Comparison of ENCODE assay signal across 8 cellular contexts in the genomic region with DNA sequence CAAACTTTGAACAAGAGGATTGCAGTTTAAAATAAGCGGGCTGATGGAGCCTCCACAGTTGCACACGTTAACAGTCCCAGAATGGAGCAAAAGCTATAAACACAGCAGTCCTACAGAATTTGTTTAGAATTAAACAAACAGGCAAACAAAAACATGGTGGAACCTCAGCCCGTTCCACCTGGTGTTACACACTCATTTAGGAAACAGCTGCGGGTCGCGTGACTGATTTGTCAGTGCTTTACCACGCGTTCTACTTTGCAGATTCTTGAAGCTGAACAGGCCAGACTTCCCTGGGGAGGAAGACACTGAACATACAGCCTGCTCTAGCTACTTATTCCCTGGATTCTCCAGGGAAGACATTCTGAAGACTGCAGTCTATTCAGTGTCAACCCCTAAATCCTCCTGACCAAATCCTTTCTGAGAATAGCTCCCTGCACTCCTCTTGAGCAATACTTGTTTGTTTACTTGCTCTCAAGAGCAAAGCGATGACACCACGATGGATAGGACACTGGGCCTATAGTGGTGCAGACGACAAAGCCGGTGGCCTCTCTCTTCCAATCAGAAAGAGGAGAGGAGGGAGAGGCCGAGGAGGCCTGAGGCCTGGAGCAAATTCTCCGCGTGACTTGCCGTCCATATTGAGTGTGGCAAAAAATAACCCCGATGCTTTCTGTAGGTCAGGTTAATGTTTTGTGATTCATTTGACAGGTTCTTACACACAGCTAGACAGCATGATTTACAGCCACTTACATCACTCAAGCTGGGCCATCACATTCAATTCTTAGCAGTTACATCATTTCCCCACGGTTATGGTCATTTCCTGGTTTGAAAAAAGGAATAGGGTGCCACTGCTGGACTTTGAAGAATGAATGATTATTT. TPM values are rescaled to one million over a fixed set of nuclear protein-coding genes. Genes with fewer than 3 reads are reported as not detected.
A peak's percentile ranks its signal among the peaks of the same experiment; 100 is the strongest.
DNase-seq lines count a peak whose midpoint lies in the region; ATAC-seq and TF ChIP-seq lines count a peak whose summit lies in the region.

No MANE protein-coding gene starts in this region.

- no peaks in the 10 kb centered on the region for H3K9me3 ChIP-seq in smooth muscle cell (replicated peaks; ENCODE audit: low read depth)

- POLR2A ChIA-PET in WTC11 (lab: Charles Lee): interaction anchor here (0.6 kb wide), 1 partner anchor 465 kb away, joined by 3 read pairs; no protein-coding TSS in a partner anchor

- H3K36me3 ChIP-seq in smooth muscle cell (ENCODE audit: low read depth): no peaks in the 10 kb centered on the region

- TF ChIP-seq CTCF in WTC11 (IDR thresholded peaks at IDR 0.05) (no peak), smooth muscle cell (IDR thresholded peaks at IDR 0.05; ENCODE audit: borderline replicate concordance, insufficient read depth, poor library complexity, severe bottlenecking) (no peak)

- H3K9me3 Mint-ChIP-seq in WTC11 (no peaks in the 10 kb centered on the region), immature natural killer cell (peaks cover 0 to 2% (median 0%) of the 10 kb centered on the region in 6 donors)

- CTCF ChIA-PET in WTC11 (lab: Charles Lee): interaction anchor here (1.1 to 1.6 kb wide), 5 partner anchors 73 to 248 kb away, joined by 3 to 5 read pairs (median 4); no protein-coding TSS in a partner anchor

- no peaks in the 10 kb centered on the region for H3K27me3 Mint-ChIP-seq in WTC11 (ENCODE audit: low read depth)
- peaks cover 11 to 25% (median 23%) of the 10 kb centered on the region in 3 donors for H3K27me3 Mint-ChIP-seq in immature natural killer cell (ENCODE audit: low read depth in 3 of 3)

- DNase-seq in AG08396 (ENCODE audit: low spot score): peak; percentile 95
- DNase-seq in NCI-H226: peak; percentile 99
- peak; percentile 85 for DNase-seq in WTC11 (ENCODE audit: low spot score)
- DNase-seq in caudate nucleus (lab: John Stamatoyannopoulos, UW): peak; percentile 36 to 100 (median 89)
- DNase-seq in immature natural killer cell: peak; percentile 90 to 94 (median 91)
- DNase-seq in smooth muscle cell (lab: John Stamatoyannopoulos, UW; ENCODE audit: unreplicated experiment): peak; percentile 59

- peaks cover 30% of the 10 kb centered on the region for H3F3A ChIP-seq in smooth muscle cell (ENCODE audit: low read depth)

- peak overlapping the region; percentile 74 for H3K9ac ChIP-seq in smooth muscle cell (ENCODE audit: low read depth)

- 12% methylated on average over 18 of the region's 18 CpGs for WGBS in smooth muscle cell (ENCODE audit: low lambda C conversion rate)

- H3K27ac ChIP-seq in caudate nucleus (ENCODE audit: low read depth, low read length): peak overlapping the region; percentile 99
- H3K27ac ChIP-seq in smooth muscle cell (ENCODE audit: low read depth): peak overlapping the region; percentile 92

- H2AFZ ChIP-seq in smooth muscle cell (ENCODE audit: low read depth): peak overlapping the region; percentile 3

- peak overlapping the region; percentile 52 for H3K4me3 Mint-ChIP-seq in WTC11
- H3K4me3 Mint-ChIP-seq in immature natural killer cell: peak overlapping the region; percentile 61 to 85 (median 72)

- H3K79me2 ChIP-seq in smooth muscle cell (ENCODE audit: low read depth): peaks cover 5% of the 10 kb centered on the region

- peak overlapping the region; percentile 74 for H3K4me2 ChIP-seq in smooth muscle cell

- H4K20me1 ChIP-seq in smooth muscle cell (ENCODE audit: low read depth): peaks cover 7% of the 10 kb centered on the region

- H3K4me1 ChIP-seq in smooth muscle cell (ENCODE audit: low read depth): peaks cover 8% of the 10 kb centered on the region

- H3K36me3 Mint-ChIP-seq in WTC11 (no peaks in the 10 kb centered on the region), immature natural killer cell (no peaks in the 10 kb centered on the region)

- H3K27ac Mint-ChIP-seq in WTC11 (peak overlapping the region; percentile 98), immature natural killer cell (peak overlapping the region; percentile 95 to 99 (median 97))

- ATAC-seq in GM19035 (IDR thresholded peaks at IDR 0.05; ENCODE audit: unreplicated experiment) (peak; percentile 48), HG03280 (IDR thresholded peaks at IDR 0.05; ENCODE audit: unreplicated experiment) (peak; percentile 48), WTC11 (peak; percentile 68)

- H3K27me3 ChIP-seq in smooth muscle cell (ENCODE audit: low read depth): no peaks in the 10 kb centered on the region

- H3K4me1 Mint-ChIP-seq in WTC11 (peaks cover 22% of the 10 kb centered on the region), immature natural killer cell (peaks cover 39 to 45% of the 10 kb centered on the region in 2 donors)

- H3K4me3 ChIP-seq in smooth muscle cell: peak overlapping the region; percentile 31

TF ChIP-seq in WTC11, 78 proteins besides CTCF, POLR2A, EP300 and RAD21 (continues in another document):
- TF ChIP-seq SP1 (CRISPR knock-in tag; conservative IDR thresholded peaks at IDR 0.05) (peak; percentile 87), MAX (CRISPR knock-in tag; IDR thresholded peaks at IDR 0.05) (peak; percentile 31; the same call in 1 of the 2 replicates), ZNF121 (CRISPR knock-in tag; IDR thresholded peaks at IDR 0.05) (no peak), EMX1 (CRISPR knock-in tag; IDR thresholded peaks at IDR 0.05) (no peak), ZNF317 (CRISPR knock-in tag; IDR thresholded peaks at IDR 0.05; ENCODE audit: borderline replicate concordance, low read depth) (no peak), NFATC4 (CRISPR knock-in tag; IDR thresholded peaks at IDR 0.05) (no peak), USF1 (CRISPR knock-in tag; IDR thresholded peaks at IDR 0.05) (peak; percentile 81; the same call in 1 of the 2 replicates)
- TF ChIP-seq, protein P1, sequence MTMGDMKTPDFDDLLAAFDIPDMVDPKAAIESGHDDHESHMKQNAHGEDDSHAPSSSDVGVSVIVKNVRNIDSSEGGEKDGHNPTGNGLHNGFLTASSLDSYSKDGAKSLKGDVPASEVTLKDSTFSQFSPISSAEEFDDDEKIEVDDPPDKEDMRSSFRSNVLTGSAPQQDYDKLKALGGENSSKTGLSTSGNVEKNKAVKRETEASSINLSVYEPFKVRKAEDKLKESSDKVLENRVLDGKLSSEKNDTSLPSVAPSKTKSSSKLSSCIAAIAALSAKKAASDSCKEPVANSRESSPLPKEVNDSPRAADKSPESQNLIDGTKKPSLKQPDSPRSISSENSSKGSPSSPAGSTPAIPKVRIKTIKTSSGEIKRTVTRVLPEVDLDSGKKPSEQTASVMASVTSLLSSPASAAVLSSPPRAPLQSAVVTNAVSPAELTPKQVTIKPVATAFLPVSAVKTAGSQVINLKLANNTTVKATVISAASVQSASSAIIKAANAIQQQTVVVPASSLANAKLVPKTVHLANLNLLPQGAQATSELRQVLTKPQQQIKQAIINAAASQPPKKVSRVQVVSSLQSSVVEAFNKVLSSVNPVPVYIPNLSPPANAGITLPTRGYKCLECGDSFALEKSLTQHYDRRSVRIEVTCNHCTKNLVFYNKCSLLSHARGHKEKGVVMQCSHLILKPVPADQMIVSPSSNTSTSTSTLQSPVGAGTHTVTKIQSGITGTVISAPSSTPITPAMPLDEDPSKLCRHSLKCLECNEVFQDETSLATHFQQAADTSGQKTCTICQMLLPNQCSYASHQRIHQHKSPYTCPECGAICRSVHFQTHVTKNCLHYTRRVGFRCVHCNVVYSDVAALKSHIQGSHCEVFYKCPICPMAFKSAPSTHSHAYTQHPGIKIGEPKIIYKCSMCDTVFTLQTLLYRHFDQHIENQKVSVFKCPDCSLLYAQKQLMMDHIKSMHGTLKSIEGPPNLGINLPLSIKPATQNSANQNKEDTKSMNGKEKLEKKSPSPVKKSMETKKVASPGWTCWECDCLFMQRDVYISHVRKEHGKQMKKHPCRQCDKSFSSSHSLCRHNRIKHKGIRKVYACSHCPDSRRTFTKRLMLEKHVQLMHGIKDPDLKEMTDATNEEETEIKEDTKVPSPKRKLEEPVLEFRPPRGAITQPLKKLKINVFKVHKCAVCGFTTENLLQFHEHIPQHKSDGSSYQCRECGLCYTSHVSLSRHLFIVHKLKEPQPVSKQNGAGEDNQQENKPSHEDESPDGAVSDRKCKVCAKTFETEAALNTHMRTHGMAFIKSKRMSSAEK (CRISPR knock-in tag; IDR thresholded peaks at IDR 0.05; ENCODE audit: borderline replicate concordance): no peak

RNA-seq across cellular contexts. Expression of gene MAP1LC3B, which starts 4.0 kb away (rescaled TPM):
- total RNA-seq in WTC11 (2021) (40.1 to 46.9 TPM (median 43.2 TPM) in 3 replicates), smooth muscle cell (67.5 and 77.5 TPM in 2 replicates)
- polyA plus RNA-seq in immature natural killer cell (100 to 1,000 TPM; 175 to 297 (median 190) TPM), smooth muscle cell (107 and 118 TPM in 2 replicates)

RNA-seq across cellular contexts. Expression of gene FBXO31, which starts 4.6 kb away (rescaled TPM):
- total RNA-seq in WTC11 (2021) (20.8 to 24.2 TPM (median 22.6 TPM) in 3 replicates), smooth muscle cell (9.3 and 25.6 TPM in 2 replicates)
- polyA plus RNA-seq in immature natural killer cell (10 to 100 TPM; 13.0 to 24.8 (median 14.9) TPM), smooth muscle cell (13.9 and 23.0 TPM in 2 replicates)

Comparison
In these comparisons a context has a peak if more than half of its experiments do, and no peak if none do; other contexts are left out.
1. Peak in every context shown above with its lines: DNase-seq, ATAC-seq, H3K4me3 ChIP-seq and H3K27ac ChIP-seq.